In the genomic region with DNA sequence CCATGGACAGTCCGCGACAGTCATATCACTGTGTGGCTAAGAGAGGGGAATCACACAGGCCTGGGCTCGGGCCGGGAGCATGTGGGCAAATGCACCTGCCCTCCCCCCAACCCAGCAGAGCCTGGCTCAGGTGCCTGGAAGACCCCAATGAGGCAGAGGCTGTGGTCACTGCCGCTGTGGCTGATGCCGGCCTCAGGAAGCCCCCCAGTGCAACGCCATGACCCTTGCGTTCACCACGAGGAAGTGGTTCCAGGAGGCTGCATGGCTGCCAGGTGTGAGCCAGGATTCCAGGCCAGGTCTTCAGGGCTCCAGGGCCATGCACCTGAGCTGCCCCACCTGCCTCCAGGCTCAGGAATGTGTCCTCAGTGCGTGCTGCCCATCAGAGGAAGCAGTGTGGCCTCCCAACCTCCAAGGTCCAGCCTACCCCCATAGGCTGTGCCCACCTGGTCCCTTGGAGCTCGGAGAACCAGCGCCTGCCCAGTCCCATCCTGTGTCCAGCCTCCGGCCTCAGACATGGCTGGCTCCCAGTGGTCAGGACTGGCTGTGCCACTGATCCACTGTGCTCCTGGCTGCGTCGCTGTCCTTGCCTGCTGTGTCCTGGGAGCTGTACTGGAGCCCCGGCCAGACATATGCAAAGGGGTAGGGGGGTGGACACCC, we compare ENCODE assay signal across 17 cellular contexts. TPM values are rescaled to one million over a fixed set of nuclear protein-coding genes. Genes with fewer than 3 reads are reported as not detected.
"Had no signal": no experiment of that assay in that cellular context is flagged by ENCODE, and none has a peak within 500 bp of the region (broad histone marks: within the 10 kb centered on the region; RNA-seq: fewer than 3 reads in every experiment).

No MANE protein-coding gene starts in this region.

- H2AFZ ChIP-seq: neural progenitor cell had no signal

- H3K4me3 ChIP-seq: colonic mucosa, neural progenitor cell, ovary had no signal

- H3K27ac ChIP-seq: colonic mucosa, epithelial cell of prostate, neural progenitor cell, ovary had no signal

- H3K27ac Mint-ChIP-seq: activated CD4-positive, alpha-beta T cell treated with anti-CD3 and anti-CD28 coated beads, Interleukin-2, amount 10 ng/mL, durations not matched to agents 24 days and 14 days; activated CD8-positive, alpha-beta T cell treated with anti-CD3 and anti-CD28 coated beads for 36 hours; activated naive CD4-positive, alpha-beta T cell treated with anti-CD3 and anti-CD28 coated beads for 36 hours; endodermal cell; naive thymus-derived CD4-positive, alpha-beta T cell; neural progenitor cell had no signal

- DNase-seq: activated CD4-positive, alpha-beta T cell treated with anti-CD3 and anti-CD28 coated beads, Interleukin-2, amount 10 ng/mL, durations not matched to agents 24 days and 14 days; activated CD8-positive, alpha-beta T cell treated with anti-CD3 and anti-CD28 coated beads for 36 hours; activated naive CD4-positive, alpha-beta T cell treated with anti-CD3 and anti-CD28 coated beads for 36 hours; activated T-cell treated with anti-CD3 and anti-CD28 coated beads, Interleukin-2, amount 50 U/mL, for 4 hours; anterior cingulate cortex; central memory CD4-positive, alpha-beta T cell; colonic mucosa; endodermal cell; foreskin fibroblast; naive thymus-derived CD4-positive, alpha-beta T cell; stimulated activated CD4-positive, alpha-beta T cell treated with anti-CD3 and anti-CD28 coated beads, Interleukin-4, amount 100 ng/mL, for 1 hour had no signal

- ATAC-seq: activated CD8-positive, alpha-beta T cell treated with anti-CD3 and anti-CD28 coated beads for 36 hours; activated T-cell treated with anti-CD3 and anti-CD28 coated beads, Interleukin-2, amount 50 U/mL, for 4 hours; naive thymus-derived CD4-positive, alpha-beta T cell had no signal

- H3K27me3 Mint-ChIP-seq: activated CD4-positive, alpha-beta T cell treated with anti-CD3 and anti-CD28 coated beads, Interleukin-2, amount 10 ng/mL, durations not matched to agents 24 days and 14 days; activated CD8-positive, alpha-beta T cell treated with anti-CD3 and anti-CD28 coated beads for 36 hours; brain; naive thymus-derived CD4-positive, alpha-beta T cell had no signal

- H3K4me3 Mint-ChIP-seq: activated CD4-positive, alpha-beta T cell treated with anti-CD3 and anti-CD28 coated beads, Interleukin-2, amount 10 ng/mL, durations not matched to agents 24 days and 14 days; activated CD8-positive, alpha-beta T cell treated with anti-CD3 and anti-CD28 coated beads for 36 hours; activated naive CD4-positive, alpha-beta T cell treated with anti-CD3 and anti-CD28 coated beads for 36 hours; activated T-cell treated with anti-CD3 and anti-CD28 coated beads, Interleukin-2, amount 50 U/mL, for 4 hours; brain; endodermal cell; naive thymus-derived CD4-positive, alpha-beta T cell; neural progenitor cell had no signal

- H3K9me3 Mint-ChIP-seq: activated CD4-positive, alpha-beta T cell treated with anti-CD3 and anti-CD28 coated beads, Interleukin-2, amount 10 ng/mL, durations not matched to agents 24 days and 14 days; activated CD8-positive, alpha-beta T cell treated with anti-CD3 and anti-CD28 coated beads for 36 hours; activated naive CD4-positive, alpha-beta T cell treated with anti-CD3 and anti-CD28 coated beads for 36 hours; activated T-cell treated with anti-CD3 and anti-CD28 coated beads, Interleukin-2, amount 50 U/mL, for 4 hours; endodermal cell; naive thymus-derived CD4-positive, alpha-beta T cell; neural progenitor cell had no signal

- H3K4me2 ChIP-seq: neural progenitor cell had no signal

- H3K9me3 ChIP-seq: colonic mucosa, ovary had no signal

- H3K36me3 Mint-ChIP-seq: brain; naive thymus-derived CD4-positive, alpha-beta T cell; neural progenitor cell had no signal

- H3K36me3 ChIP-seq: colonic mucosa, neural progenitor cell, ovary had no signal

- H3K4me1 Mint-ChIP-seq: activated CD4-positive, alpha-beta T cell treated with anti-CD3 and anti-CD28 coated beads, Interleukin-2, amount 10 ng/mL, durations not matched to agents 24 days and 14 days had no signal

- H3K27me3 ChIP-seq: colonic mucosa, neural progenitor cell, ovary had no signal

- H3K9ac ChIP-seq: neural progenitor cell had no signal

RNA-seq across cellular contexts. Expression of a gene that starts 8.0 kb away (rescaled TPM):
- total RNA-seq: activated CD4-positive, alpha-beta T cell treated with anti-CD3 and anti-CD28 coated beads, Interleukin-2, amount 10 ng/mL, durations not matched to agents 24 days and 14 days; activated CD8-positive, alpha-beta T cell treated with anti-CD3 and anti-CD28 coated beads for 36 hours; mononuclear cell; T-helper 2 cell treated with Interferon-gamma antibody and Interleukin-4, amounts not matched to agents 100 ng/mL and 5 ng/mL, for 36 hours had no signal
- polyA plus RNA-seq: naive thymus-derived CD4-positive, alpha-beta T cell had no signal
